Comparison of ENCODE assay signal across 8 cellular contexts in genomic region chr19:36013280-36014028, GRCh38. TPM values are rescaled to one million over a fixed set of nuclear protein-coding genes. Genes with fewer than 3 reads are reported as not detected.
DNase-seq lines count a peak whose midpoint lies in the region; TF ChIP-seq lines count a peak whose summit lies in the region.

No MANE protein-coding gene starts in this region.

- H3K9me3 ChIP-seq in suprapubic skin, result no peaks in the 10 kb centered on the region

- H3K36me3 ChIP-seq in suprapubic skin, result peaks cover 9% of the 10 kb centered on the region

- intact Hi-C loops in activated T-helper 2 cell treated with anti-CD3 and anti-CD28 coated beads, Interferon-gamma antibody, Interleukin-2, Interleukin-4, amounts not matched to agents 10 μg/mL and 5 μg/mL and 100 μg/mL, durations not matched to agents 14 hours and 24 hours and 36 hours (cut with micrococcal nuclease), result loop anchor here (1.0 kb wide), 3 partner anchors 18 to 102 kb away; partner anchors contain the start of genes SDHAF1, TBCB, THAP8 and WDR62
- intact Hi-C loops in posterior vena cava (cut with DNase I), result no loop called here

- H3K36me3 Mint-ChIP-seq in T-helper 2 cell treated with Interferon-gamma antibody and Interleukin-4, amounts not matched to agents 5 μg/mL and 100 μg/mL, for 36 hours (ENCODE audit: low read depth), result peaks cover 13% of the 10 kb centered on the region
- peaks cover 8% of the 10 kb centered on the region for H3K36me3 Mint-ChIP-seq in activated T-helper 2 cell treated with anti-CD3 and anti-CD28 coated beads, Interferon-gamma antibody, Interleukin-2, Interleukin-4, amounts not matched to agents 10 μg/mL and 5 μg/mL and 100 μg/mL, durations not matched to agents 14 hours and 24 hours and 36 hours (ENCODE audit: low read depth)
- no peaks in the 10 kb centered on the region for H3K36me3 Mint-ChIP-seq in immature natural killer cell

- H3K4me1 Mint-ChIP-seq in T-helper 2 cell treated with Interferon-gamma antibody and Interleukin-4, amounts not matched to agents 5 μg/mL and 100 μg/mL, for 36 hours (ENCODE audit: low read depth), result peaks cover 45% of the 10 kb centered on the region
- peaks cover 38% of the 10 kb centered on the region for H3K4me1 Mint-ChIP-seq in activated T-helper 2 cell treated with anti-CD3 and anti-CD28 coated beads, Interferon-gamma antibody, Interleukin-2, Interleukin-4, amounts not matched to agents 10 μg/mL and 5 μg/mL and 100 μg/mL, durations not matched to agents 14 hours and 24 hours and 36 hours (ENCODE audit: low read depth)
- H3K4me1 Mint-ChIP-seq in immature natural killer cell, result peaks cover 46 to 51% of the 10 kb centered on the region in 2 donors

- WGBS in suprapubic skin, result 30% methylated on average over 15 of the region's 15 CpGs

- no peak for TF ChIP-seq CTCF in suprapubic skin (IDR thresholded peaks at IDR 0.05)

- no peak for TF ChIP-seq POLR2A in suprapubic skin (IDR thresholded peaks at IDR 0.05)

- no peaks in the 10 kb centered on the region for H3K27me3 Mint-ChIP-seq in T-helper 2 cell treated with Interferon-gamma antibody and Interleukin-4, amounts not matched to agents 5 μg/mL and 100 μg/mL, for 36 hours (ENCODE audit: low read depth)
- H3K27me3 Mint-ChIP-seq in activated T-helper 2 cell treated with anti-CD3 and anti-CD28 coated beads, Interferon-gamma antibody, Interleukin-2, Interleukin-4, amounts not matched to agents 10 μg/mL and 5 μg/mL and 100 μg/mL, durations not matched to agents 14 hours and 24 hours and 36 hours (ENCODE audit: low read depth), result no peaks in the 10 kb centered on the region
- H3K27me3 Mint-ChIP-seq in immature natural killer cell (ENCODE audit: low read depth in 3 of 3), result peaks cover 6 to 8% (median 7%) of the 10 kb centered on the region in 3 donors

- H3K27me3 ChIP-seq in suprapubic skin, result no peaks in the 10 kb centered on the region

- peak overlapping the region; percentile 72 for H3K27ac ChIP-seq in suprapubic skin

- no peak for DNase-seq in T-helper 2 cell treated with Interferon-gamma antibody and Interleukin-4, amounts not matched to agents 5 μg/mL and 100 μg/mL, for 36 hours (ENCODE audit: low spot score)
- no peak for DNase-seq in T-helper 2 cell
- no peak for DNase-seq in activated T-helper 2 cell treated with anti-CD3 and anti-CD28 coated beads, Interferon-gamma antibody, Interleukin-2, Interleukin-4, amounts not matched to agents 10 μg/mL and 5 μg/mL and 100 μg/mL, durations not matched to agents 14 hours and 24 hours and 36 hours (ENCODE audit: low spot score)
- DNase-seq in immature natural killer cell, result no peak
- DNase-seq in suprapubic skin (ENCODE audit: low spot score in 2 of 2), result no peak
- no peak for DNase-seq in posterior vena cava (ENCODE audit: low spot score)
- DNase-seq in Kasumi-1 (lab: John Stamatoyannopoulos, UW), result no peak
- DNase-seq in NCI-H2196 (lab: John Stamatoyannopoulos, UW; ENCODE audit: unreplicated experiment), result no peak

- no peak for TF ChIP-seq EP300 in suprapubic skin (IDR thresholded peaks at IDR 0.05)

- peak overlapping the region; percentile 64 for H3K4me3 ChIP-seq in suprapubic skin

- H3K9me3 Mint-ChIP-seq in T-helper 2 cell treated with Interferon-gamma antibody and Interleukin-4, amounts not matched to agents 5 μg/mL and 100 μg/mL, for 36 hours, result no peaks in the 10 kb centered on the region
- no peaks in the 10 kb centered on the region for H3K9me3 Mint-ChIP-seq in activated T-helper 2 cell treated with anti-CD3 and anti-CD28 coated beads, Interferon-gamma antibody, Interleukin-2, Interleukin-4, amounts not matched to agents 10 μg/mL and 5 μg/mL and 100 μg/mL, durations not matched to agents 14 hours and 24 hours and 36 hours
- H3K9me3 Mint-ChIP-seq in immature natural killer cell, result no peaks in the 10 kb centered on the region

- H3K4me3 Mint-ChIP-seq in T-helper 2 cell treated with Interferon-gamma antibody and Interleukin-4, amounts not matched to agents 5 μg/mL and 100 μg/mL, for 36 hours, result peak overlapping the region; percentile 99
- peak overlapping the region; percentile 93 for H3K4me3 Mint-ChIP-seq in activated T-helper 2 cell treated with anti-CD3 and anti-CD28 coated beads, Interferon-gamma antibody, Interleukin-2, Interleukin-4, amounts not matched to agents 10 μg/mL and 5 μg/mL and 100 μg/mL, durations not matched to agents 14 hours and 24 hours and 36 hours (ENCODE audit: low read depth)
- H3K4me3 Mint-ChIP-seq in immature natural killer cell, result peak overlapping the region; percentile 90 to 98 (median 96)

- H3K4me1 ChIP-seq in suprapubic skin, result peaks cover 31% of the 10 kb centered on the region

- H3K27ac Mint-ChIP-seq in T-helper 2 cell treated with Interferon-gamma antibody and Interleukin-4, amounts not matched to agents 5 μg/mL and 100 μg/mL, for 36 hours, result peak overlapping the region; percentile 97
- peak overlapping the region; percentile 92 for H3K27ac Mint-ChIP-seq in activated T-helper 2 cell treated with anti-CD3 and anti-CD28 coated beads, Interferon-gamma antibody, Interleukin-2, Interleukin-4, amounts not matched to agents 10 μg/mL and 5 μg/mL and 100 μg/mL, durations not matched to agents 14 hours and 24 hours and 36 hours
- peak overlapping the region; percentile 91 to 99 (median 95) for H3K27ac Mint-ChIP-seq in immature natural killer cell

RNA-seq across cellular contexts. Expression of gene ALKBH6, which starts 0.6 kb away (rescaled TPM):
- 49.9 and 54.3 TPM in 2 replicates for total RNA-seq in activated T-helper 2 cell treated with anti-CD3 and anti-CD28 coated beads, Interferon-gamma antibody, Interleukin-2, Interleukin-4, amounts not matched to agents 10 μg/mL and 5 μg/mL and 100 μg/mL, durations not matched to agents 14 hours and 24 hours and 36 hours
- 10 to 100 TPM; 27.2 to 34.6 (median 30.0) TPM for polyA plus RNA-seq in immature natural killer cell
- total RNA-seq in suprapubic skin (10 to 100 TPM; 21.1 to 33.2 (median 24.9) TPM), posterior vena cava (10 to 100 TPM; 10.8 to 14.4 TPM)

RNA-seq across cellular contexts. Expression of gene SYNE4, which starts 4.8 kb away (rescaled TPM):
- 1.9 and 2.6 TPM in 2 replicates for total RNA-seq in activated T-helper 2 cell treated with anti-CD3 and anti-CD28 coated beads, Interferon-gamma antibody, Interleukin-2, Interleukin-4, amounts not matched to agents 10 μg/mL and 5 μg/mL and 100 μg/mL, durations not matched to agents 14 hours and 24 hours and 36 hours
- not detected for polyA plus RNA-seq in immature natural killer cell
- total RNA-seq in suprapubic skin, result 1 to 10 TPM in 3 of 4 donors, under 1 TPM in 1; 0.42 to 3.0 (median 1.8) TPM
- under 1 TPM; 0.24 to 0.93 TPM for total RNA-seq in posterior vena cava

RNA-seq across cellular contexts. Expression of gene SDHAF1, which starts 18.5 kb away (rescaled TPM):
- total RNA-seq in activated T-helper 2 cell treated with anti-CD3 and anti-CD28 coated beads, Interferon-gamma antibody, Interleukin-2, Interleukin-4, amounts not matched to agents 10 μg/mL and 5 μg/mL and 100 μg/mL, durations not matched to agents 14 hours and 24 hours and 36 hours, result 20.0 and 20.8 TPM in 2 replicates
- 10 to 100 TPM; 44.7 to 51.0 (median 48.3) TPM for polyA plus RNA-seq in immature natural killer cell
- 10 to 100 TPM; 21.6 to 29.6 (median 27.5) TPM for total RNA-seq in suprapubic skin
- 10 to 100 TPM; 11.2 to 13.3 TPM for total RNA-seq in posterior vena cava

RNA-seq across cellular contexts. Expression of gene CLIP3, which starts 19.2 kb away (rescaled TPM):
- 1.9 and 2.4 TPM in 2 replicates for total RNA-seq in activated T-helper 2 cell treated with anti-CD3 and anti-CD28 coated beads, Interferon-gamma antibody, Interleukin-2, Interleukin-4, amounts not matched to agents 10 μg/mL and 5 μg/mL and 100 μg/mL, durations not matched to agents 14 hours and 24 hours and 36 hours
- polyA plus RNA-seq in immature natural killer cell, result under 1 TPM in 2 of 3 donors, not detected in 1; 0.07 to 0.55 TPM
- total RNA-seq in suprapubic skin (1 to 10 TPM; 2.2 to 3.0 (median 2.7) TPM), posterior vena cava (10 to 100 TPM; 30.4 to 32.0 TPM)

RNA-seq across cellular contexts. Expression of gene THAP8, which starts 40.6 kb away (rescaled TPM):
- total RNA-seq in activated T-helper 2 cell treated with anti-CD3 and anti-CD28 coated beads, Interferon-gamma antibody, Interleukin-2, Interleukin-4, amounts not matched to agents 10 μg/mL and 5 μg/mL and 100 μg/mL, durations not matched to agents 14 hours and 24 hours and 36 hours, result 1.8 and 2.2 TPM in 2 replicates
- 10 to 100 TPM in 2 of 3 donors, 1 to 10 TPM in 1; 3.2 to 10.7 (median 10.1) TPM for polyA plus RNA-seq in immature natural killer cell
- total RNA-seq in suprapubic skin (10 to 100 TPM in 3 of 4 donors, 1 to 10 TPM in 1; 5.7 to 20.4 (median 10.9) TPM), posterior vena cava (1 to 10 TPM; 2.9 to 3.7 TPM)
